12 cellular contexts compared by ENCODE assay signal in the genomic region with DNA sequence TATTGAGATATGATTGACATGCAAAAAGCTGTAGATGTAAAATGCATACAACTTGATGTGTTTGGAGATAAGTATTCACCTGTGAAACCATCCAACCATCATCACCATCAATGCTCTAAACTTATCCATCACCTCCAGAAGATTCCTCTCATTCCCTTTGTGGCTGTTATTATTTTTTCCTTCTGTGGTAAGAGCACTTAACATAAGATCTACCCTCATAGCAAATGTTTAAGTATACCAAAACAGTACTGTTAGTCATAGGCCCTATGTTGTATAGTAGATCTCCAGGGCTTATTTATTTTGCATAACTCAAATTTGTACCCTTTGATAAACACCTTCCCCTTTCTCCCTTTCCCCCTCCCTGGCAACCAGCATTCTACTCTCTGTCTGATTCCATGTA. TPM values are rescaled to one million over a fixed set of nuclear protein-coding genes. Genes with fewer than 3 reads are reported as not detected.
"Had no signal": no experiment of that assay in that cellular context is flagged by ENCODE, and none has a peak within 500 bp of the region (broad histone marks: within the 10 kb centered on the region; RNA-seq: fewer than 3 reads in every experiment).

No MANE protein-coding gene starts in this region.

- H3K36me3 ChIP-seq: HAP-1 had no signal

- H3K9me3 ChIP-seq: HAP-1 had no signal

- H3K27ac ChIP-seq: GM23248, HL-60 had no signal

- DNase-seq: GM23248, GOT3, H7, HFFc6, KG1 had no signal

- H3K27ac Mint-ChIP-seq: HFFc6 had no signal

- H3K4me3 Mint-ChIP-seq: HFFc6 had no signal

- ATAC-seq: HCT116, HepG2, K562 had no signal

- H3K4me3 ChIP-seq: GM23248, HAP-1, K562 had no signal

RNA-seq across cellular contexts. Expression of a gene that starts 31.2 kb away (rescaled TPM):
- total RNA-seq: GM23248, H4, H7, HepG2, HFFc6, HT1080 had no signal
- polyA plus RNA-seq: HepG2 had no signal
